29 cellular contexts compared by ENCODE assay signal in genomic region chr11:77024745-77025144, GRCh38. TPM values are rescaled to one million over a fixed set of nuclear protein-coding genes. Genes with fewer than 3 reads are reported as not detected.
"Had no signal": no experiment of that assay in that cellular context is flagged by ENCODE, and none has a peak within 500 bp of the region (broad histone marks: within the 10 kb centered on the region; RNA-seq: fewer than 3 reads in every experiment).

No MANE protein-coding gene starts in this region.

- DNase-seq: effector memory CD8-positive, alpha-beta T cell; gastrocnemius medialis; heart right ventricle; hypothalamus; kidney glomerular epithelial cell; mammary epithelial cell; occipital lobe; pancreas; right cardiac atrium; small intestine; stimulated activated CD4-positive, alpha-beta T cell treated with anti-CD3 and anti-CD28 coated beads, Interleukin-12 subunit alpha, Interleukin-12 subunit beta, amount 100 ng/mL, for 4 hours; stimulated activated CD4-positive, alpha-beta T cell treated with anti-CD3 and anti-CD28 coated beads, Interleukin-4, amount 100 ng/mL, for 1 hour; stimulated activated CD8-positive, alpha-beta memory T cell treated with anti-CD3 and anti-CD28 coated beads, Interleukin-4, amount 100 ng/mL, for 48 hours; stimulated activated naive CD8-positive, alpha-beta T cell treated with anti-CD3 and anti-CD28 coated beads, Interleukin-15, amount 100 ng/mL, for 72 hours; testis had no signal

- H3K9me3 Mint-ChIP-seq: dendritic cell treated with granulocyte-macrophage colony-stimulating factor and Interleukin-4, amounts not matched to agents 40 ng/mL and 50 ng/mL, for 4 days; effector memory CD8-positive, alpha-beta T cell; mesothelial cell of epicardium; nephron; stimulated activated effector memory CD8-positive, alpha-beta T cell treated with anti-CD3 and anti-CD28 coated beads, Interleukin-12 subunit alpha, Interleukin-12 subunit beta, amount 100 ng/mL, for 72 hours; stimulated activated naive CD8-positive, alpha-beta T cell treated with anti-CD3 and anti-CD28 coated beads, Interleukin-15, amount 100 ng/mL, for 72 hours had no signal

- H3K9me3 ChIP-seq: esophagus muscularis mucosa, gastrocnemius medialis, heart right ventricle, pancreas, testis, tibial nerve had no signal

- H3K36me3 ChIP-seq: gastrocnemius medialis, pancreas had no signal

- ATAC-seq: effector memory CD8-positive, alpha-beta T cell; gastrocnemius medialis; heart right ventricle; pancreas; right cardiac atrium; stimulated activated effector memory CD8-positive, alpha-beta T cell treated with anti-CD3 and anti-CD28 coated beads, Interleukin-12 subunit alpha, Interleukin-12 subunit beta, amount 100 ng/mL, for 72 hours; stimulated activated naive CD8-positive, alpha-beta T cell treated with anti-CD3 and anti-CD28 coated beads, Interleukin-15, amount 100 ng/mL, for 72 hours had no signal

- FAIRE-seq: colon, islet of Langerhans, pancreas, small intestine had no signal

- H3K36me3 Mint-ChIP-seq: stimulated activated effector memory CD8-positive, alpha-beta T cell treated with anti-CD3 and anti-CD28 coated beads, Interleukin-12 subunit alpha, Interleukin-12 subunit beta, amount 100 ng/mL, for 72 hours had no signal

- H3K27ac ChIP-seq: epithelial cell of prostate, esophagus muscularis mucosa, gastrocnemius medialis, heart right ventricle, pancreas, testis, tibial nerve had no signal

- H3K4me3 ChIP-seq: esophagus muscularis mucosa, gastrocnemius medialis, heart right ventricle, pancreas, testis, tibial nerve had no signal

- H3K27me3 ChIP-seq: gastrocnemius medialis, testis, tibial nerve had no signal

- H3K27ac Mint-ChIP-seq: dendritic cell treated with granulocyte-macrophage colony-stimulating factor and Interleukin-4, amounts not matched to agents 40 ng/mL and 50 ng/mL, for 4 days; effector memory CD8-positive, alpha-beta T cell; mesothelial cell of epicardium; nephron; progenitor cell of endocrine pancreas; stimulated activated effector memory CD8-positive, alpha-beta T cell treated with anti-CD3 and anti-CD28 coated beads, Interleukin-12 subunit alpha, Interleukin-12 subunit beta, amount 100 ng/mL, for 72 hours; stimulated activated naive CD8-positive, alpha-beta T cell treated with anti-CD3 and anti-CD28 coated beads, Interleukin-15, amount 100 ng/mL, for 72 hours had no signal

- H3K4me1 Mint-ChIP-seq: nephron; stimulated activated effector memory CD8-positive, alpha-beta T cell treated with anti-CD3 and anti-CD28 coated beads, Interleukin-12 subunit alpha, Interleukin-12 subunit beta, amount 100 ng/mL, for 72 hours; stimulated activated naive CD8-positive, alpha-beta T cell treated with anti-CD3 and anti-CD28 coated beads, Interleukin-15, amount 100 ng/mL, for 72 hours had no signal

- H3K4me1 ChIP-seq: esophagus muscularis mucosa, testis, tibial nerve had no signal

- H3K4me3 Mint-ChIP-seq: dendritic cell treated with granulocyte-macrophage colony-stimulating factor and Interleukin-4, amounts not matched to agents 40 ng/mL and 50 ng/mL, for 4 days; effector memory CD8-positive, alpha-beta T cell; mesothelial cell of epicardium; nephron; stimulated activated effector memory CD8-positive, alpha-beta T cell treated with anti-CD3 and anti-CD28 coated beads, Interleukin-12 subunit alpha, Interleukin-12 subunit beta, amount 100 ng/mL, for 72 hours; stimulated activated naive CD8-positive, alpha-beta T cell treated with anti-CD3 and anti-CD28 coated beads, Interleukin-15, amount 100 ng/mL, for 72 hours had no signal

RNA-seq across cellular contexts. Expression of gene B3GNT6, which starts 9.5 kb away (rescaled TPM):
- total RNA-seq: fibroblast of villous mesenchyme, heart right ventricle, mammary epithelial cell, mesothelial cell of epicardium, mucosa of gallbladder, myocyte, occipital lobe, progenitor cell of endocrine pancreas, right cardiac atrium, tibial nerve, ureter had no signal
- polyA plus RNA-seq: heart right ventricle, mammary epithelial cell, pancreas, right cardiac atrium had no signal
